ENCODE assay signal across 1 cellular context in genomic region chr1:245213066-245213465, GRCh38.
TF ChIP-seq lines count a peak whose summit lies in the region.

No MANE protein-coding gene starts in this region.

TF ChIP-seq in H1, 55 proteins besides CTCF, POLR2A, EP300 and RAD21 (continued from another document):
- 0 out of 2 replicates have a peak, but pooled peaks have one; percentile 34 for TF ChIP-seq E2F6 (IDR thresholded peaks at IDR 0.05)
TF ChIP-seq in H1: peak in this region for 1.
